ENCODE assay signal across 21 cellular contexts in genomic region chr3:194282436-194283122, GRCh38.
DNase-seq lines count a peak whose midpoint lies in the region; ATAC-seq and TF ChIP-seq lines count a peak whose summit lies in the region.
"Had no signal": no experiment of that assay in that cellular context is flagged by ENCODE, and none has a peak within 500 bp of the region (broad histone marks: within the 10 kb centered on the region; RNA-seq: fewer than 3 reads in every experiment).

No MANE protein-coding gene starts in this region.

- no peak overlapping the region for H3K27ac Mint-ChIP-seq in glutamatergic neuron (ENCODE audit: unreplicated experiment)

- H3K27me3 Mint-ChIP-seq in glutamatergic neuron (ENCODE audit: unreplicated experiment): peaks cover 2% of the 10 kb centered on the region

- no peaks in the 10 kb centered on the region for H3K9me3 Mint-ChIP-seq in glutamatergic neuron (ENCODE audit: unreplicated experiment)

- no peaks in the 10 kb centered on the region for H3K9me3 ChIP-seq in parathyroid adenoma (ENCODE audit: control insufficient read depth, low read length)
- H3K9me3 ChIP-seq: BLaER1 treated with 17β-estradiol and CSF1 and Interleukin-3, amounts not matched to agents 10 nM and 100 nM; esophagus squamous epithelium; heart left ventricle had no signal

- peak; percentile 49 for DNase-seq in NCI-H510A treated with DMSO at 0.1 percent for 48 hours (lab: John Stamatoyannopoulos, UW)
- DNase-seq in NCI-H510A (lab: John Stamatoyannopoulos, UW): no peak
- peak; percentile 39 for DNase-seq in NCI-H345 (lab: John Stamatoyannopoulos, UW)
- peak; percentile 7 for DNase-seq in glutamatergic neuron
- DNase-seq in OCI-M2 (lab: John Stamatoyannopoulos, UW; ENCODE audit: unreplicated experiment): no peak
- no peak for DNase-seq in NCI-H2196 (lab: John Stamatoyannopoulos, UW; ENCODE audit: unreplicated experiment)
- DNase-seq: activated gamma-delta T cell treated with Interleukin-2 at 50 U/mL for 16 hours, DMS 273 treated with DMSO at 0.1 percent for 48 hours, esophagus squamous epithelium, H7, midbrain, NCI-H187 treated with DMSO at 0.1 percent for 48 hours, NCI-H82, occipital lobe, trophoblast cell, WERI-Rb-1 had no signal

- H3K79me2 ChIP-seq in parathyroid adenoma: no peaks in the 10 kb centered on the region

- TF ChIP-seq CTCF in glutamatergic neuron (IDR thresholded peaks at IDR 0.05; ENCODE audit: partially characterized antibody, unreplicated experiment): no peak
- TF ChIP-seq CTCF in parathyroid adenoma (IDR thresholded peaks at IDR 0.05): no peak

- H3K27me3 ChIP-seq in parathyroid adenoma (ENCODE audit: control insufficient read depth, insufficient read depth, low read length): no peaks in the 10 kb centered on the region

- no peaks in the 10 kb centered on the region for H3K36me3 Mint-ChIP-seq in glutamatergic neuron (ENCODE audit: unreplicated experiment)

- H3K4me1 ChIP-seq in parathyroid adenoma: peaks cover 24% of the 10 kb centered on the region

- H3K4me3 Mint-ChIP-seq in glutamatergic neuron (ENCODE audit: unreplicated experiment): no peak overlapping the region

- H3K4me3 ChIP-seq in parathyroid adenoma (ENCODE audit: low read depth, low read length): no peak overlapping the region
- H3K4me3 ChIP-seq: BLaER1 treated with 17β-estradiol and CSF1 and Interleukin-3, amounts not matched to agents 10 nM and 100 nM; dorsolateral prefrontal cortex; esophagus squamous epithelium; heart left ventricle had no signal

- H3K27ac ChIP-seq in parathyroid adenoma: no peak overlapping the region
- H3K27ac ChIP-seq: BLaER1 treated with 17β-estradiol and CSF1 and Interleukin-3, amounts not matched to agents 10 nM and 100 nM; dorsolateral prefrontal cortex; esophagus squamous epithelium; WERI-Rb-1 had no signal

- no peak for ATAC-seq in HG02588 (IDR thresholded peaks at IDR 0.05; ENCODE audit: unreplicated experiment)

- H3K4me2 ChIP-seq in parathyroid adenoma (ENCODE audit: low read length): no peak overlapping the region
- H3K4me2 ChIP-seq: BLaER1 treated with 17β-estradiol and CSF1 and Interleukin-3, amounts not matched to agents 10 nM and 100 nM had no signal

- H3K9ac ChIP-seq in parathyroid adenoma: no peak overlapping the region
- H3K9ac ChIP-seq: BLaER1 treated with 17β-estradiol and CSF1 and Interleukin-3, amounts not matched to agents 10 nM and 100 nM had no signal

- peaks cover 6% of the 10 kb centered on the region for H3K4me1 Mint-ChIP-seq in glutamatergic neuron (ENCODE audit: low read depth, unreplicated experiment)

- peak overlapping the region; percentile 41 for H2AFZ ChIP-seq in parathyroid adenoma

- H3K36me3 ChIP-seq in parathyroid adenoma (ENCODE audit: control insufficient read depth, insufficient read depth, low read length): no peaks in the 10 kb centered on the region
- H3K36me3 ChIP-seq: BLaER1 treated with 17β-estradiol and CSF1 and Interleukin-3, amounts not matched to agents 10 nM and 100 nM; esophagus squamous epithelium; heart left ventricle; WERI-Rb-1 had no signal

Comparison
In these comparisons a context has a peak if more than half of its experiments do, and no peak if none do; other contexts are left out.
1. DNase-seq: peak in NCI-H510A treated with DMSO at 0.1 percent for 48 hours (single experiment), NCI-H345 (single experiment) and glutamatergic neuron (single experiment); none in NCI-H510A (single experiment), OCI-M2 (single experiment) and NCI-H2196 (single experiment).